ENCODE assay signal across 8 cellular contexts in the genomic region with DNA sequence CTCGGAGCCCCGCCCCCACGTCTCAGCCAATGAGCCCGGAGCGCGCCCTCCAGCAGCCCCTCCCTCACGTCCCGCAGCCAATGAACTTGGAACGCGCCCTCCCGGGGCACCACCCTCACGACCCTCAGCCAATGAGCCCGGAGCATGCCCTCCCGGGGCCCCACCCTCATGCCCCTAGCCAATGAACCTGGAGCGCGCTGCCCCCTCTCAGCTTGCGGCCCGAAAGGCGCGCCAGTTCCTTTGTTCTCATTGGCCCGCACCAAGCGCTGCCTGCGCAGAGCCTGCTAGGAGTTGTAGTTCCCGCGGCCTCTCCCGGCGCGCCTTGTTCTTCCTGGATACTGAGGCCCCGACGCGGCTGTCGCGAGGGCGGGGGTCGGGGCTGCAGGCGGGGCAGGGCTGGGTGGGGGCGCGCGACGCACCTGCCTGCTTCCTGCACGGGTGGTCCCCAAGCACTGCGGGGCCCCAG. TPM values are rescaled to one million over a fixed set of nuclear protein-coding genes. Genes with fewer than 3 reads are reported as not detected.
DNase-seq lines count a peak whose midpoint lies in the region; ATAC-seq and TF ChIP-seq lines count a peak whose summit lies in the region.

A gene (plus strand): TSS at position 325 of the 466 bp plus-strand sequence. CDS start 339 bp downstream, outside the sequence.

- no peak within 1 kb of the TSS for H2BK5ac ChIP-seq in IMR-90 (ENCODE audit: low read depth, low read length, poor library complexity, severe bottlenecking)
- H2BK5ac ChIP-seq in mesendoderm (ENCODE audit: low read length) = no peak within 1 kb of the TSS

- H2BK20ac ChIP-seq in IMR-90 (ENCODE audit: low read depth, low read length) = no peak within 1 kb of the TSS

- H2AK9ac ChIP-seq in IMR-90 (replicated peaks; ENCODE audit: low read depth, low read length, poor library complexity) = peak within 1 kb of the TSS; percentile 90

- H3K36me3 ChIP-seq in IMR-90 (ENCODE audit: control insufficient read depth, insufficient read depth, low read length) (peaks cover 5% of the 10 kb centered on the region; the same call in 1 of the 2 replicates), OCI-LY3 (replicated peaks; ENCODE audit: low read depth, low read length) (no peaks in the 10 kb centered on the region), mesendoderm (ENCODE audit: control insufficient read depth, insufficient read depth, low read length) (no peaks in the 10 kb centered on the region)

- no peak for TF ChIP-seq RAD21 in IMR-90 (IDR thresholded peaks at IDR 0.05; ENCODE audit: low read length)

- H3K27ac ChIP-seq in IMR-90 (ENCODE audit: insufficient read depth, low read length) = peak within 1 kb of the TSS; percentile 51; the same call in 1 of the 2 replicates
- H3K27ac ChIP-seq in OCI-LY3 (ENCODE audit: low read length) = peak within 1 kb of the TSS; percentile 45
- no peak within 1 kb of the TSS for H3K27ac ChIP-seq in mesendoderm (ENCODE audit: low read depth, low read length)

- peak within 1 kb of the TSS; percentile 23; the same call in 1 of the 2 replicates for H3K14ac ChIP-seq in IMR-90 (replicated peaks; ENCODE audit: low read depth, low read length)

- dilution Hi-C loops in IMR-90 (cut with HindIII; ENCODE audit: low sequenced_read_pairs, unreplicated experiment) = no loop called here

- 0% methylated on average over 27 of the region's 42 CpGs; no CpG with 5 or more reads in 1 of the 2 experiments for WGBS in IMR-90 (ENCODE audit: extremely low coverage in 2 of 2, insufficient read length in 1 of 2), 2 experiments
- WGBS in mesendoderm (ENCODE audit: extremely low coverage, insufficient coverage, low lambda C conversion rate) = no CpG with 5 or more reads among the region's 42 CpGs

- H3K79me1 ChIP-seq in IMR-90 (ENCODE audit: low read depth in 1 of 2, low read length in 2 of 2) = peaks cover 12 to 46% of the 10 kb centered on the region in 2 experiments
- H3K79me1 ChIP-seq in mesendoderm (ENCODE audit: low read length) = peaks cover 8% of the 10 kb centered on the region

- no peak for TF ChIP-seq POLR2A in IMR-90 (IDR thresholded peaks at IDR 0.05; ENCODE audit: low read depth, low read length)

- H3K9ac ChIP-seq in IMR-90 (ENCODE audit: low read depth, low read length) (peak within 1 kb of the TSS; percentile 81), OCI-LY3 (ENCODE audit: low read length) (peak within 1 kb of the TSS; percentile 97), mesendoderm (ENCODE audit: low read length) (peak within 1 kb of the TSS; percentile 96)

- H3K4ac ChIP-seq in IMR-90 (ENCODE audit: low read depth, low read length) (peak within 1 kb of the TSS; percentile 64), mesendoderm (ENCODE audit: low read depth, low read length) (no peak within 1 kb of the TSS)

- peak within 1 kb of the TSS; percentile 99 for H3K4me2 ChIP-seq in IMR-90 (ENCODE audit: low read depth, low read length)
- H3K4me2 ChIP-seq in OCI-LY3 (ENCODE audit: low read length) = peak within 1 kb of the TSS; percentile 99
- peak within 1 kb of the TSS; percentile 98 for H3K4me2 ChIP-seq in mesendoderm (ENCODE audit: low read length)

- H4K5ac ChIP-seq in IMR-90 (ENCODE audit: low read depth, low read length) (no peak within 1 kb of the TSS), mesendoderm (ENCODE audit: low read length) (no peak within 1 kb of the TSS)

- peak within 1 kb of the TSS; percentile 70 for H3K23ac ChIP-seq in IMR-90 (ENCODE audit: low read depth, low read length)
- peak within 1 kb of the TSS; percentile 80 for H3K23ac ChIP-seq in mesendoderm (ENCODE audit: low read length)

- H3K18ac ChIP-seq in IMR-90 (ENCODE audit: low read depth, low read length) (no peak within 1 kb of the TSS), mesendoderm (ENCODE audit: low read length) (peak within 1 kb of the TSS; percentile 11)

- POLR2A ChIA-PET in IMR-90 (lab: Charles Lee; ENCODE audit: unreplicated experiment) = no interaction called here

- peak within 1 kb of the TSS; percentile 70 for H2AK5ac ChIP-seq in IMR-90 (ENCODE audit: low read depth, low read length)
- no peak within 1 kb of the TSS for H2AK5ac ChIP-seq in mesendoderm (ENCODE audit: low read length)

- DNase-seq in Caki2 (ENCODE audit: low read depth) (peak; percentile 100), IMR-90 (peak; percentile 99), mesendoderm (peak; percentile 100)
- peak; percentile 100 for DNase-seq in activated CD8-positive, alpha-beta memory T cell treated with anti-CD3 and anti-CD28 coated beads, Interleukin-2, amount 50 U/mL, for 4 hours
- DNase-seq in stimulated activated CD8-positive, alpha-beta memory T cell treated with anti-CD3 and anti-CD28 coated beads, Interleukin-12 subunit alpha, Interleukin-12 subunit beta, amount 100 ng/mL, for 24 hours (ENCODE audit: extremely low read depth) = peak; percentile 100

- no peak within 1 kb of the TSS for H2BK15ac ChIP-seq in IMR-90 (ENCODE audit: low read depth, low read length)
- H2BK15ac ChIP-seq in mesendoderm (replicated peaks; ENCODE audit: low read depth) = no peak within 1 kb of the TSS

- TF ChIP-seq CTCF in IMR-90 (conservative IDR thresholded peaks at IDR 0.05; ENCODE audit: low read depth, low read length) (no peak), OCI-LY3 (IDR thresholded peaks at IDR 0.05; ENCODE audit: low read depth, low read length) (no peak)

- H3K9me1 ChIP-seq in IMR-90 (ENCODE audit: insufficient read depth, low read length) = no peaks in the 10 kb centered on the region

- H3K4me3 ChIP-seq in IMR-90 (ENCODE audit: insufficient read depth, low read depth, low read length) (peak within 1 kb of the TSS; percentile 92), OCI-LY3 (ENCODE audit: low read length) (peak within 1 kb of the TSS; percentile 100), mesendoderm (ENCODE audit: low read length) (peak within 1 kb of the TSS; percentile 91)

- H3K79me2 ChIP-seq in OCI-LY3 (ENCODE audit: low read length) (peaks cover 15% of the 10 kb centered on the region), mesendoderm (ENCODE audit: control insufficient read depth, insufficient read depth, low read length) (peaks cover 8% of the 10 kb centered on the region)

- H4K20me1 ChIP-seq in IMR-90 (ENCODE audit: insufficient read depth, low read length) = peaks cover 24% of the 10 kb centered on the region
- peaks cover 13% of the 10 kb centered on the region for H4K20me1 ChIP-seq in OCI-LY3 (ENCODE audit: insufficient read depth, low read length)

- H4K8ac ChIP-seq in IMR-90 (ENCODE audit: low read depth in 2 of 2, low read length in 2 of 2) = peak within 1 kb of the TSS; percentile 67 to 78; a peak in 2 of 4 replicates
- H4K8ac ChIP-seq in mesendoderm (ENCODE audit: low read depth, low read length) = no peak within 1 kb of the TSS

- H3K27me3 ChIP-seq in IMR-90 (ENCODE audit: control insufficient read depth, insufficient read depth, low read length) (no peaks in the 10 kb centered on the region), OCI-LY3 (ENCODE audit: low read depth, low read length) (no peaks in the 10 kb centered on the region), mesendoderm (ENCODE audit: insufficient read depth, low read length, poor library complexity) (no peaks in the 10 kb centered on the region)

- BruUV-seq in IMR-90 (replicated peaks; lab: Mats Ljungman, UMichigan) = no TSS peak

- CTCF ChIA-PET in IMR-90 (lab: Yijun Ruan, JAX) = interaction anchor here (1.0 to 1.3 kb wide), 2 partner anchors 15 to 64 kb away, joined by 3 to 11 read pairs; a partner anchor contains a TSS

- peaks cover 13% of the 10 kb centered on the region for H3K4me1 ChIP-seq in IMR-90 (ENCODE audit: control insufficient read depth, insufficient read depth, low read length)
- H3K4me1 ChIP-seq in OCI-LY3 (ENCODE audit: low read length) = peaks cover 29% of the 10 kb centered on the region
- no peaks in the 10 kb centered on the region for H3K4me1 ChIP-seq in mesendoderm (ENCODE audit: control insufficient read depth, low read depth, low read length)

- in situ Hi-C loops in Caki2 (cut with HindIII; ENCODE audit: low pct_unique_long_range_greater_than_20kb, low sequenced_read_pairs) = no loop called here
- in situ Hi-C loops in IMR-90 (cut with MboI; ENCODE audit: low sequenced_read_pairs) = no loop called here
- in situ Hi-C loops in endometrial microvascular endothelial cells (cut with HindIII; ENCODE audit: inconsistent ontology term, low pct_unique_long_range_greater_than_20kb, low sequenced_read_pairs) = no loop called here

- intact Hi-C loops in IMR-90 (cut with micrococcal nuclease) = loop anchor here (2.0 kb wide), 1 partner anchor 150 kb away; no protein-coding TSS in a partner anchor

- H4K91ac ChIP-seq in IMR-90 (ENCODE audit: insufficient read depth, low read depth, low read length) = peak within 1 kb of the TSS; percentile 1; the same call in 1 of the 2 replicates

- peak within 1 kb of the TSS; percentile 98 for H2AFZ ChIP-seq in IMR-90 (replicated peaks; ENCODE audit: low read length, poor library complexity)
- peak within 1 kb of the TSS; percentile 67; the same call in 1 of the 2 replicates for H2AFZ ChIP-seq in OCI-LY3 (ENCODE audit: low read depth, low read length)

- peak; percentile 84 for ATAC-seq in GM21529 (IDR thresholded peaks at IDR 0.05; ENCODE audit: unreplicated experiment)
- peak; percentile 95 for ATAC-seq in IMR-90 (ENCODE audit: low read depth)

- H3K56ac ChIP-seq in IMR-90 (ENCODE audit: extremely low read depth, insufficient read depth, low read length) = peak within 1 kb of the TSS; percentile 59; the same call in 1 of the 2 replicates
- H3K56ac ChIP-seq in mesendoderm (ENCODE audit: low read length) = peak within 1 kb of the TSS; percentile 98

- no peak within 1 kb of the TSS; the same call in 1 of the 2 replicates for H2BK120ac ChIP-seq in IMR-90 (ENCODE audit: low read depth, low read length)
- no peak within 1 kb of the TSS for H2BK120ac ChIP-seq in mesendoderm (ENCODE audit: low read depth, low read length)

- H3K9me3 ChIP-seq in IMR-90 (ENCODE audit: control insufficient read depth, insufficient read depth, low read length) (no peaks in the 10 kb centered on the region), OCI-LY3 (ENCODE audit: insufficient read depth, low read length) (no peaks in the 10 kb centered on the region)

TF ChIP-seq in IMR-90, 13 proteins besides CTCF, POLR2A, EP300 and RAD21 (continues in another document):
- TF ChIP-seq FOS (IDR thresholded peaks at IDR 0.05; ENCODE audit: low read depth, low read length) (peak; percentile 30; the same call in 1 of the 2 replicates), RCOR1 (IDR thresholded peaks at IDR 0.05; ENCODE audit: insufficient replicate concordance, low read length) (no peak)

RNA-seq across cellular contexts. Expression of the gene that starts here (rescaled TPM):
- total RNA-seq in Caki2 (2014; rRNA removed; shearing (Covaris generic); ENCODE audit: low replicate concordance) = 40.3 and 51.4 TPM in 2 replicates
- 7.2 and 7.8 TPM in 2 replicates for total RNA-seq in IMR-90 (2012; rRNA removed)
- 10.2 and 10.9 TPM in 2 replicates for polyA plus RNA-seq in IMR-90 (2012; rRNA removed)
- polyA plus RNA-seq in IMR-90 (2012; cell fraction: cytosol; rRNA removed) = 6.8 and 8.0 TPM in 2 replicates
- polyA plus RNA-seq in IMR-90 (2012; cell fraction: nucleus; rRNA removed; ENCODE audit: low replicate concordance) = 46.7 and 84.8 TPM in 2 replicates
- total RNA-seq in endometrial microvascular endothelial cells (ENCODE audit: inconsistent ontology term) = 23.0 TPM
- polyA plus RNA-seq in mesendoderm (2013, experiment 1 of 2) = 8.5 TPM
- polyA plus RNA-seq in mesendoderm (2013, experiment 2 of 2) = 8.7 TPM
